ENCODE assay signal across 8 cellular contexts in genomic region chr16:21083729-21084268, GRCh38.
DNase-seq lines count a peak whose midpoint lies in the region; ATAC-seq, FAIRE-seq and TF ChIP-seq lines count a peak whose summit lies in the region.

No MANE protein-coding gene starts in this region.

- intact Hi-C loops in GM12878 (cut with micrococcal nuclease; ENCODE audit: unreplicated experiment) (loop anchor here (1.0 to 2.0 kb wide), 2 partner anchors 233 to 284 kb away; no protein-coding TSS in a partner anchor), spleen (cut with DNase I; ENCODE audit: low total_unique reads) (loop anchor here (5.0 kb wide), 1 partner anchor 231 kb away; no protein-coding TSS in a partner anchor)

- TF ChIP-seq POLR2A in GM12878 (IDR thresholded peaks at IDR 0.05; ENCODE audit: low read depth, low read length) (no peak), spleen (IDR thresholded peaks at IDR 0.05) (no peak)

- no peaks in the 10 kb centered on the region for H3K79me2 ChIP-seq in GM12878 (ENCODE audit: control insufficient read depth, insufficient read depth, low read length)

- CTCF ChIA-PET in GM12878 (lab: Yijun Ruan, JAX), result interaction anchor here (0.7 to 4.6 kb wide), 14 partner anchors 9 to 357 kb away, joined by 3 to 58 read pairs (median 4); no protein-coding TSS in a partner anchor

- H2AFZ ChIP-seq in GM12878 (ENCODE audit: control insufficient read depth, low read depth, low read length), result no peak overlapping the region; the same call in 1 of the 2 replicates

- no peaks in the 10 kb centered on the region for H4K20me1 ChIP-seq in GM12878 (ENCODE audit: control insufficient read depth, insufficient read depth)

- H3K9me3 ChIP-seq in GM12878 (replicated peaks; ENCODE audit: control insufficient read depth, insufficient read depth, low read length) (no peaks in the 10 kb centered on the region), spleen (no peaks in the 10 kb centered on the region)

- H3K27me3 ChIP-seq in GM12878 (replicated peaks in 1 of 2; ENCODE audit: control insufficient read depth in 2 of 2, insufficient read depth in 2 of 2, low read length in 1 of 2) (no peaks in the 10 kb centered on the region), spleen (replicated peaks in 1 of 7) (peaks cover 0 to 4% (median 0%) of the 10 kb centered on the region in 7 donors)

- H3K4me1 ChIP-seq in GM12878 (ENCODE audit: control insufficient read depth, insufficient read depth, low read length) (no peaks in the 10 kb centered on the region), spleen (peaks cover 0 to 3% (median 0%) of the 10 kb centered on the region in 6 donors)

- no peak overlapping the region for H3K4me2 ChIP-seq in GM12878 (ENCODE audit: control insufficient read depth, insufficient read depth)

- 17% methylated on average over 6 of the region's 6 CpGs for WGBS in GM12878 (ENCODE audit: insufficient coverage, insufficient replicate concordance, low lambda C conversion rate, missing lambda C conversion rate)
- 35 to 41% (median 39%) methylated on average over 6 of the region's 6 CpGs for WGBS in spleen, 5 donors

- H3K4me3 ChIP-seq in GM12878 (no peak overlapping the region), spleen (no peak overlapping the region)

- RAD21 ChIA-PET in GM12878 (lab: Charles Lee; ENCODE audit: unreplicated experiment), result interaction anchor here (1.1 to 1.5 kb wide), 3 partner anchors 231 to 238 kb away, joined by 3 to 8 read pairs (median 6); no protein-coding TSS in a partner anchor

- DNase-seq in EH (ENCODE audit: low read depth) (peak; percentile 70), Kasumi-1 (lab: John Stamatoyannopoulos, UW) (peak; percentile 22 to 24), T-helper 1 cell (peak; percentile 11 to 37 (median 25)), GM12878 (ENCODE audit: low read depth, low spot score) (no peak), iPS DF 4.7 (ENCODE audit: extremely low read depth, low spot score) (peak; percentile 51), spleen (peak; percentile 79), OCI-M2 (lab: John Stamatoyannopoulos, UW; ENCODE audit: unreplicated experiment) (no peak)

- peak; percentile 87 for TF ChIP-seq RAD21 in GM12878 (IDR thresholded peaks at IDR 0.05; ENCODE audit: insufficient read depth, low read depth, low read length)

- H3K36me3 ChIP-seq in GM12878 (ENCODE audit: control insufficient read depth in 2 of 2, insufficient read depth in 2 of 2, low read length in 1 of 2), result no peaks in the 10 kb centered on the region
- no peaks in the 10 kb centered on the region for H3K36me3 ChIP-seq in spleen

- H3K27ac ChIP-seq in GM12878 (ENCODE audit: control insufficient read depth, insufficient read depth) (no peak overlapping the region), spleen (no peak overlapping the region)

- TF ChIP-seq EP300 in GM12878 (IDR thresholded peaks at IDR 0.05; ENCODE audit: borderline replicate concordance in 1 of 2, control insufficient read depth in 1 of 2, low read depth in 2 of 2, low read length in 2 of 2), result no peak

- SMC1A ChIA-PET in GM12878 (lab: Charles Lee; ENCODE audit: uncharacterized antibody, unreplicated experiment), result interaction anchor here (1.1 to 4.2 kb wide), 6 partner anchors 89 to 277 kb away, joined by 3 to 22 read pairs (median 7); partner anchors contain the start of gene REXO5

- no peak overlapping the region for H3K9ac ChIP-seq in GM12878 (ENCODE audit: control insufficient read depth, insufficient read depth, low read length)

- in situ Hi-C loops in GM12878 (cut with MboI), result loop anchor here (5.0 kb wide), 1 partner anchor 231 kb away; no protein-coding TSS in a partner anchor

- POLR2A ChIA-PET in GM12878 (lab: Charles Lee), result no interaction called here

- ATAC-seq in GM12878 (peak; percentile 92), HG03457 (IDR thresholded peaks at IDR 0.05; ENCODE audit: unreplicated experiment) (no peak)

- BruUV-seq in GM12878 (replicated peaks; lab: Mats Ljungman, UMichigan), result no TSS peak

- TF ChIP-seq CTCF in GM12878 (IDR thresholded peaks at IDR 0.05 in 2 of 3, conservative IDR thresholded peaks at IDR 0.05 in 1 of 3; ENCODE audit: control insufficient read depth in 2 of 3, extremely low read depth in 1 of 3, insufficient read depth in 1 of 3, low read depth in 3 of 3, low read length in 3 of 3) (peak; percentile 67 to 76 (median 71)), spleen (IDR thresholded peaks at IDR 0.05 in 8 of 11, conservative IDR thresholded peaks at IDR 0.05 in 3 of 11) (peak; percentile 25 to 73 (median 64))

- peak; percentile 54 for FAIRE-seq in GM12878 (lab: Jason Lieb, UNC)

TF ChIP-seq in GM12878, 131 proteins besides CTCF, POLR2A, EP300 and RAD21:
- TF ChIP-seq RBBP5 (conservative IDR thresholded peaks at IDR 0.05) (no peak), NFXL1 (IDR thresholded peaks at IDR 0.05; ENCODE audit: borderline replicate concordance) (peak; percentile 72; the same call in 1 of the 2 replicates), SMC3 (IDR thresholded peaks at IDR 0.05; ENCODE audit: borderline replicate concordance, low read length) (peak; percentile 85), KAT2A (conservative IDR thresholded peaks at IDR 0.05; ENCODE audit: control insufficient read depth, low read depth, low read length) (no peak)

Comparison
In these comparisons a context has a peak if more than half of its experiments do, and no peak if none do; other contexts are left out.
1. DNase-seq: peak in EH (single experiment), Kasumi-1 (2 of 2), T-helper 1 cell (5 of 5), iPS DF 4.7 (single experiment) and spleen (single experiment); none in GM12878 (single experiment) and OCI-M2 (single experiment).